ENCODE assay signal across 1 cellular context in genomic region chr22:28855355-28856094, GRCh38.
A peak's percentile ranks its signal among the peaks of the same experiment; 100 is the strongest.
TF ChIP-seq lines count a peak whose summit lies in the region.

No MANE protein-coding gene starts in this region.

TF ChIP-seq in HepG2, 621 proteins besides CTCF, POLR2A, EP300 and RAD21 (continued from another document):
- TF ChIP-seq PREB (CRISPR knock-in tag; IDR thresholded peaks at IDR 0.05) (no peak), ZNF644 (CRISPR knock-in tag; IDR thresholded peaks at IDR 0.05; ENCODE audit: low read depth) (no peak), PATZ1 (CRISPR knock-in tag; IDR thresholded peaks at IDR 0.05) (no peak), KLF11 (CRISPR knock-in tag; IDR thresholded peaks at IDR 0.05) (0 out of 2 replicates have a peak, but pooled peaks have one; percentile 58), DPF2 (CRISPR knock-in tag; IDR thresholded peaks at IDR 0.05; ENCODE audit: borderline replicate concordance, low read depth) (no peak), RCOR2 (CRISPR knock-in tag; IDR thresholded peaks at IDR 0.05) (peak; percentile 51; the same call in 1 of the 2 replicates), ZNF335 (CRISPR knock-in tag; IDR thresholded peaks at IDR 0.05) (0 out of 2 replicates have a peak, but pooled peaks have one; percentile 21), ZNF800 (CRISPR knock-in tag; IDR thresholded peaks at IDR 0.05) (peak; percentile 40; the same call in 1 of the 2 replicates), ZNF567 (CRISPR knock-in tag; IDR thresholded peaks at IDR 0.05; ENCODE audit: borderline replicate concordance) (no peak), ISL2 (CRISPR knock-in tag; IDR thresholded peaks at IDR 0.05) (0 out of 2 replicates have a peak, but pooled peaks have one; percentile 39), TEAD3 (CRISPR knock-in tag; optimal IDR thresholded peaks at IDR 0.05; ENCODE audit: borderline replicate concordance) (peak; percentile 70), MIER2 (CRISPR knock-in tag; IDR thresholded peaks at IDR 0.05) (no peak), PPARG (CRISPR knock-in tag; conservative IDR thresholded peaks at IDR 0.05) (no peak), ZBTB20 (CRISPR knock-in tag; IDR thresholded peaks at IDR 0.05; ENCODE audit: borderline replicate concordance, low read depth) (peak; percentile 26; the same call in 1 of the 2 replicates), HNF4A (CRISPR knock-in tag; IDR thresholded peaks at IDR 0.05) (0 out of 2 replicates have a peak, but pooled peaks have one; percentile 15)
- TF ChIP-seq, protein P1, sequence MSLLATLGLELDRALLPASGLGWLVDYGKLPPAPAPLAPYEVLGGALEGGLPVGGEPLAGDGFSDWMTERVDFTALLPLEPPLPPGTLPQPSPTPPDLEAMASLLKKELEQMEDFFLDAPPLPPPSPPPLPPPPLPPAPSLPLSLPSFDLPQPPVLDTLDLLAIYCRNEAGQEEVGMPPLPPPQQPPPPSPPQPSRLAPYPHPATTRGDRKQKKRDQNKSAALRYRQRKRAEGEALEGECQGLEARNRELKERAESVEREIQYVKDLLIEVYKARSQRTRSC (CRISPR knock-in tag; IDR thresholded peaks at IDR 0.05; ENCODE audit: low read depth): no peak
TF ChIP-seq in HepG2: peak in this region for 58.
